32 cellular contexts compared by ENCODE assay signal in genomic region chr6:1003394-1004160, GRCh38.
"Had no signal": no experiment of that assay in that cellular context is flagged by ENCODE, and none has a peak within 500 bp of the region (broad histone marks: within the 10 kb centered on the region; RNA-seq: fewer than 3 reads in every experiment).

No MANE protein-coding gene starts in this region.

- H3K9me3 ChIP-seq: gastroesophageal sphincter, heart right ventricle had no signal

- H3K4me1 ChIP-seq: foreskin keratinocyte, gastroesophageal sphincter, heart right ventricle had no signal

- H3K27ac ChIP-seq: brain microvascular endothelial cell, coronary artery, dorsolateral prefrontal cortex, foreskin keratinocyte, gastroesophageal sphincter, heart right ventricle, hepatocyte had no signal

- H3K27ac Mint-ChIP-seq: activated CD4-positive, alpha-beta memory T cell treated with anti-CD3 and anti-CD28 coated beads for 36 hours; activated CD4-positive, alpha-beta T cell treated with anti-CD3 and anti-CD28 coated beads for 36 hours; activated CD4-positive, alpha-beta T cell treated with anti-CD3 and anti-CD28 coated beads, Interleukin-2, amount 10 ng/mL, durations not matched to agents 24 days and 14 days; activated CD8-positive, alpha-beta T cell treated with anti-CD3 and anti-CD28 coated beads, Interleukin-2, amount 10 ng/mL, durations not matched to agents 7 days and 5 days; activated naive CD8-positive, alpha-beta T cell; activated T-helper 17 cell treated with anti-CD3 and anti-CD28 coated beads, Interleukin-2, amount 50 U/mL, for 72 hours; dendritic cell treated with granulocyte-macrophage colony-stimulating factor and Interleukin-4, amounts not matched to agents 40 ng/mL and 50 ng/mL, for 4 days; endodermal cell had no signal

- H2AFZ ChIP-seq: hepatocyte had no signal

- DNase-seq: activated CD4-positive, alpha-beta memory T cell treated with anti-CD3 and anti-CD28 coated beads for 36 hours; activated CD4-positive, alpha-beta T cell treated with anti-CD3 and anti-CD28 coated beads for 36 hours; activated CD4-positive, alpha-beta T cell treated with anti-CD3 and anti-CD28 coated beads, Interleukin-2, amount 10 ng/mL, durations not matched to agents 24 days and 14 days; activated CD4-positive, CD25-positive, alpha-beta regulatory T cell; activated CD4-positive, CD25-positive, alpha-beta regulatory T cell treated with anti-CD3 and anti-CD28 coated beads, Interleukin-2, amount 50 U/mL, for 72 hours; activated CD8-positive, alpha-beta memory T cell treated with anti-CD3 and anti-CD28 coated beads, Interleukin-2, amount 50 U/mL, for 48 hours; activated CD8-positive, alpha-beta T cell treated with anti-CD3 and anti-CD28 coated beads, Interleukin-2, amount 10 ng/mL, durations not matched to agents 7 days and 5 days; activated effector memory CD4-positive, alpha-beta T cell treated with Interleukin-2 at 50 U/mL for 16 hours; activated gamma-delta T cell treated with Interleukin-2 at 50 U/mL for 16 hours; activated naive CD4-positive, alpha-beta T cell treated with anti-CD3 and anti-CD28 coated beads, Interleukin-2, amount 50 U/mL, for 16 hours; activated naive CD4-positive, alpha-beta T cell treated with Interleukin-2 at 50 U/mL for 16 hours; activated T-cell treated with anti-CD3 and anti-CD28 coated beads for 4 hours; activated T-cell treated with anti-CD3 and anti-CD28 coated beads, Interleukin-2, amount 50 U/mL, for 4 hours; amniotic stem cell; anterior cingulate cortex; brain microvascular endothelial cell; dorsolateral prefrontal cortex; effector memory CD4-positive, alpha-beta T cell; endodermal cell; foreskin keratinocyte; heart right ventricle; T-helper 2 cell had no signal

- H3K4me3 Mint-ChIP-seq: activated CD4-positive, alpha-beta memory T cell treated with anti-CD3 and anti-CD28 coated beads for 36 hours; activated CD4-positive, alpha-beta T cell treated with anti-CD3 and anti-CD28 coated beads for 36 hours; activated CD4-positive, alpha-beta T cell treated with anti-CD3 and anti-CD28 coated beads, Interleukin-2, amount 10 ng/mL, durations not matched to agents 24 days and 14 days; activated CD8-positive, alpha-beta T cell treated with anti-CD3 and anti-CD28 coated beads, Interleukin-2, amount 10 ng/mL, durations not matched to agents 7 days and 5 days; activated naive CD8-positive, alpha-beta T cell; activated T-cell treated with anti-CD3 and anti-CD28 coated beads, Interleukin-2, amount 50 U/mL, for 4 hours; activated T-helper 17 cell treated with anti-CD3 and anti-CD28 coated beads, Interleukin-2, amount 50 U/mL, for 72 hours; central memory CD8-positive, alpha-beta T cell; dendritic cell treated with granulocyte-macrophage colony-stimulating factor and Interleukin-4, amounts not matched to agents 40 ng/mL and 50 ng/mL, for 4 days; endodermal cell had no signal

- H3K4me2 ChIP-seq: hepatocyte had no signal

- H3K36me3 Mint-ChIP-seq: activated CD4-positive, alpha-beta memory T cell treated with anti-CD3 and anti-CD28 coated beads for 36 hours; activated naive CD8-positive, alpha-beta T cell had no signal

- H3K4me3 ChIP-seq: coronary artery, dorsolateral prefrontal cortex, gastroesophageal sphincter, heart right ventricle, hepatocyte had no signal

- H3K79me2 ChIP-seq: hepatocyte had no signal

- H3K4me1 Mint-ChIP-seq: activated CD4-positive, alpha-beta T cell treated with anti-CD3 and anti-CD28 coated beads for 36 hours; activated CD4-positive, alpha-beta T cell treated with anti-CD3 and anti-CD28 coated beads, Interleukin-2, amount 10 ng/mL, durations not matched to agents 24 days and 14 days; activated T-helper 17 cell treated with anti-CD3 and anti-CD28 coated beads, Interleukin-2, amount 50 U/mL, for 72 hours; central memory CD8-positive, alpha-beta T cell; endodermal cell had no signal

- H3K36me3 ChIP-seq: brain microvascular endothelial cell, gastroesophageal sphincter, heart right ventricle had no signal

- ATAC-seq: activated CD4-positive, alpha-beta T cell treated with anti-CD3 and anti-CD28 coated beads for 36 hours; activated CD8-positive, alpha-beta T cell treated with anti-CD3 and anti-CD28 coated beads, Interleukin-2, amount 10 ng/mL, durations not matched to agents 7 days and 5 days; activated T-cell treated with anti-CD3 and anti-CD28 coated beads, Interleukin-2, amount 50 U/mL, for 4 hours; activated T-helper 17 cell treated with anti-CD3 and anti-CD28 coated beads, Interleukin-2, amount 50 U/mL, for 72 hours; esophagus mucosa; foreskin keratinocyte; gastroesophageal sphincter; heart right ventricle had no signal

- H3K27me3 ChIP-seq: brain microvascular endothelial cell, gastroesophageal sphincter, hepatocyte had no signal

- FAIRE-seq: astrocyte, bronchial epithelial cell had no signal

- H3K9me3 Mint-ChIP-seq: activated CD4-positive, alpha-beta memory T cell treated with anti-CD3 and anti-CD28 coated beads for 36 hours; activated CD4-positive, alpha-beta T cell treated with anti-CD3 and anti-CD28 coated beads, Interleukin-2, amount 10 ng/mL, durations not matched to agents 24 days and 14 days; activated T-cell treated with anti-CD3 and anti-CD28 coated beads, Interleukin-2, amount 50 U/mL, for 4 hours; central memory CD8-positive, alpha-beta T cell; endodermal cell had no signal
